10 cellular contexts compared by ENCODE assay signal in the genomic region with DNA sequence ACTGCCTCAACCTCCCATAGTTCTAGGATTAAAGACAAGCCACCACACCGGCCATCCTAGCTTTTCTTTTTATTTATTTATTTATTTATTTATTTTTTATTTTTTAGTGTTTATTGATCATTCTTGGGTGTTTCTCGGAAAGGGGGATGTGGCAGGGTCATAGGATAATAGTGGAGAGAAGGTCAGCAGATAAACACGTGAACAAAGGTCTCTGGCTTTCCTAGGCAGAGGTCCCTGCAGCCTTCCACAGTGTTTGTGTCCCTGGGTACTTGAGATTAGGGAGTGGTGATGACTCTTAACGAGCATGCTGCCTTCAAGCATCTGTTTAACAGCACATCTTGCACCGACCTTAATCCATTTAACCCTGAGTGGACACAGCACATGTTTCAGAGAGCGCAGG. TPM values are rescaled to one million over a fixed set of nuclear protein-coding genes. Genes with fewer than 3 reads are reported as not detected.
"Had no signal": no experiment of that assay in that cellular context is flagged by ENCODE, and none has a peak within 500 bp of the region (broad histone marks: within the 10 kb centered on the region; RNA-seq: fewer than 3 reads in every experiment).

No MANE protein-coding gene starts in this region.

RNA-seq across cellular contexts. Expression of a gene that starts 58.0 kb away (rescaled TPM):
- total RNA-seq: OCI-LY7, PC-3, PC-9, Right ventricle myocardium inferior, Right ventricle myocardium superior, RPMI7951, SJSA1, SK-MEL-5, T-cell had no signal
- polyA plus RNA-seq: SK-N-SH had no signal
